8 cellular contexts compared by ENCODE assay signal in the genomic region with DNA sequence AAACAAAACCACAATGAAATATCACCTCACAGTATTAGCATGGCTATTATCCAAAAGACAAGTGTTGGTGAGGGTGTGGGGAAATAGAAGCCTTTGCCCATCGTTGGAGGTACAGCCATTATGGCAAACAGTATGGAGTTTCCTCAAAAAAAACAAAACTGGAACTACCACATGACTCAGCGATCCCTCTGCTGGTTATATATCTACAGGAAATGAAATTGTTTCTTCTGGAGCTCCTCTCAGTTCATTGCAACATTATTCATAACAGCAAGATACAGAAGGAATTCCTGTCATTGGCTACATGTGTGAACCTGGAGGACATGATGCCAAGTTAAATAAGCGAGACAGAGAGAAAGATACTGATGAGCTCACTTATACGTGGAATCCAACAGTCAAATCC. TPM values are rescaled to one million over a fixed set of nuclear protein-coding genes. Genes with fewer than 3 reads are reported as not detected.
A peak's percentile ranks its signal among the peaks of the same experiment; 100 is the strongest.
DNase-seq lines count a peak whose midpoint lies in the region; ATAC-seq and TF ChIP-seq lines count a peak whose summit lies in the region.

No MANE protein-coding gene starts in this region.

- TF ChIP-seq CTCF in CD8-positive, alpha-beta T cell (IDR thresholded peaks at IDR 0.05) = no peak

- H3K9me3 ChIP-seq in MG63 = no peaks in the 10 kb centered on the region
- H3K9me3 ChIP-seq in CD8-positive, alpha-beta T cell (ENCODE audit: low read length) = no peaks in the 10 kb centered on the region

- no peak overlapping the region for H3K18ac ChIP-seq in mesendoderm (ENCODE audit: low read length)

- no peak overlapping the region for H2BK120ac ChIP-seq in mesendoderm (ENCODE audit: low read depth, low read length)

- H3K56ac ChIP-seq in mesendoderm (ENCODE audit: low read length) = no peak overlapping the region

- peaks cover 23% of the 10 kb centered on the region for H3K79me2 ChIP-seq in mesendoderm (ENCODE audit: control insufficient read depth, insufficient read depth, low read length)

- H3K4ac ChIP-seq in mesendoderm (ENCODE audit: low read depth, low read length) = no peak overlapping the region

- H3K36me3 ChIP-seq in MG63 = peaks cover 11% of the 10 kb centered on the region
- peaks cover 3% of the 10 kb centered on the region for H3K36me3 ChIP-seq in mesendoderm (ENCODE audit: control insufficient read depth, insufficient read depth, low read length)
- no peaks in the 10 kb centered on the region for H3K36me3 ChIP-seq in CD8-positive, alpha-beta T cell (ENCODE audit: insufficient read depth, low read length)

- peaks cover 6% of the 10 kb centered on the region for H3K4me1 ChIP-seq in mesendoderm (ENCODE audit: control insufficient read depth, low read depth, low read length)
- peaks cover 22% of the 10 kb centered on the region for H3K4me1 ChIP-seq in CD8-positive, alpha-beta T cell (ENCODE audit: insufficient read depth, low read length)

- H3K27ac ChIP-seq in mesendoderm (ENCODE audit: low read depth, low read length) = no peak overlapping the region
- no peak overlapping the region for H3K27ac ChIP-seq in CD8-positive, alpha-beta T cell (ENCODE audit: low read depth, low read length)

- CTCF ChIA-PET in CD8-positive, alpha-beta T cell (lab: Charles Lee) = no interaction called here

- POLR2A ChIA-PET in activated naive CD8-positive, alpha-beta T cell treated with anti-CD3 and anti-CD28 coated beads, Interleukin-2, amount 10 ng/mL, durations not matched to agents 7 days and 5 days (lab: Charles Lee) = no interaction called here
- POLR2A ChIA-PET in CD8-positive, alpha-beta T cell (lab: Charles Lee) = no interaction called here

- H3K79me1 ChIP-seq in mesendoderm (ENCODE audit: low read length) = peaks cover 9% of the 10 kb centered on the region

- no peak overlapping the region for H2AK5ac ChIP-seq in mesendoderm (ENCODE audit: low read length)

- H3K27ac Mint-ChIP-seq in activated naive CD8-positive, alpha-beta T cell treated with anti-CD3 and anti-CD28 coated beads, Interleukin-2, amount 10 ng/mL, durations not matched to agents 7 days and 5 days = peak overlapping the region; percentile 15
- H3K27ac Mint-ChIP-seq in CD8-positive, alpha-beta T cell = no peak overlapping the region

- H3K4me1 Mint-ChIP-seq in activated naive CD8-positive, alpha-beta T cell treated with anti-CD3 and anti-CD28 coated beads, Interleukin-2, amount 10 ng/mL, durations not matched to agents 7 days and 5 days = peaks cover 15% of the 10 kb centered on the region
- H3K4me1 Mint-ChIP-seq in CD8-positive, alpha-beta T cell (ENCODE audit: low read depth) = peaks cover 24% of the 10 kb centered on the region

- intact Hi-C loops in left colon (cut with DNase I, micrococcal nuclease) = loop anchor here in 1 of 2 donors (5.0 kb wide), 1 partner anchor 184 kb away; no protein-coding TSS in a partner anchor
- intact Hi-C loops in CD8-positive, alpha-beta T cell (cut with DNase I, micrococcal nuclease) = loop anchor here (5.0 kb wide), 3 partner anchors 791 to 1566 kb away; a partner anchor contains a TSS

- DNase-seq in DMS153 treated with DMSO at 0.1 percent for 48 hours (lab: John Stamatoyannopoulos, UW; ENCODE audit: unreplicated experiment) (peak; percentile 22), MG63 (peak; percentile 9), mesendoderm (peak; percentile 31), left colon (no peak)
- DNase-seq in activated naive CD8-positive, alpha-beta T cell treated with anti-CD3 and anti-CD28 coated beads, Interleukin-2, amount 10 ng/mL, durations not matched to agents 7 days and 5 days = no peak
- no peak for DNase-seq in stimulated activated CD4-positive, alpha-beta T cell treated with anti-CD3 and anti-CD28 coated beads, Interleukin-4, amount 100 ng/mL, for 4 hours
- no peak for DNase-seq in CD8-positive, alpha-beta T cell

- no peak overlapping the region for H4K5ac ChIP-seq in mesendoderm (ENCODE audit: low read length)

- peak overlapping the region; percentile 20 for H3K4me3 Mint-ChIP-seq in activated naive CD8-positive, alpha-beta T cell treated with anti-CD3 and anti-CD28 coated beads, Interleukin-2, amount 10 ng/mL, durations not matched to agents 7 days and 5 days
- H3K4me3 Mint-ChIP-seq in CD8-positive, alpha-beta T cell = no peak overlapping the region

- WGBS in mesendoderm (ENCODE audit: extremely low coverage, insufficient coverage, low lambda C conversion rate) = no CpG with 5 or more reads among the region's 4 CpGs

- no peak overlapping the region for H4K8ac ChIP-seq in mesendoderm (ENCODE audit: low read depth, low read length)

- no peak overlapping the region for H3K9ac ChIP-seq in mesendoderm (ENCODE audit: low read length)

- no peaks in the 10 kb centered on the region for H3K27me3 ChIP-seq in MG63
- no peaks in the 10 kb centered on the region for H3K27me3 ChIP-seq in mesendoderm (ENCODE audit: insufficient read depth, low read length, poor library complexity)
- no peaks in the 10 kb centered on the region for H3K27me3 ChIP-seq in CD8-positive, alpha-beta T cell (ENCODE audit: insufficient read depth, low read length)

- H2BK5ac ChIP-seq in mesendoderm (ENCODE audit: low read length) = no peak overlapping the region

- no peak overlapping the region for H3K23ac ChIP-seq in mesendoderm (ENCODE audit: low read length)

- peaks cover 8% of the 10 kb centered on the region for H3K27me3 Mint-ChIP-seq in activated naive CD8-positive, alpha-beta T cell treated with anti-CD3 and anti-CD28 coated beads, Interleukin-2, amount 10 ng/mL, durations not matched to agents 7 days and 5 days
- H3K27me3 Mint-ChIP-seq in CD8-positive, alpha-beta T cell (ENCODE audit: low read depth) = peaks cover 7% of the 10 kb centered on the region

- H3K4me3 ChIP-seq in MG63 (no peak overlapping the region), mesendoderm (ENCODE audit: low read length) (no peak overlapping the region)
- H3K4me3 ChIP-seq in CD8-positive, alpha-beta T cell (ENCODE audit: low read depth, low read length) = no peak overlapping the region

- H2BK15ac ChIP-seq in mesendoderm (replicated peaks; ENCODE audit: low read depth) = no peak overlapping the region

- H3K9me3 Mint-ChIP-seq in activated naive CD8-positive, alpha-beta T cell treated with anti-CD3 and anti-CD28 coated beads, Interleukin-2, amount 10 ng/mL, durations not matched to agents 7 days and 5 days = no peaks in the 10 kb centered on the region
- H3K9me3 Mint-ChIP-seq in CD8-positive, alpha-beta T cell = no peaks in the 10 kb centered on the region

- H3K36me3 Mint-ChIP-seq in activated naive CD8-positive, alpha-beta T cell treated with anti-CD3 and anti-CD28 coated beads, Interleukin-2, amount 10 ng/mL, durations not matched to agents 7 days and 5 days = peaks cover 7% of the 10 kb centered on the region
- peaks cover 14% of the 10 kb centered on the region for H3K36me3 Mint-ChIP-seq in CD8-positive, alpha-beta T cell

- H3K4me2 ChIP-seq in mesendoderm (ENCODE audit: low read length) = no peak overlapping the region

- no peak for ATAC-seq in activated naive CD8-positive, alpha-beta T cell treated with anti-CD3 and anti-CD28 coated beads, Interleukin-2, amount 10 ng/mL, durations not matched to agents 7 days and 5 days (ENCODE audit: low read depth)
- ATAC-seq in HG03025 (IDR thresholded peaks at IDR 0.05; ENCODE audit: low FRiP score, unreplicated experiment) = no peak
- ATAC-seq in left colon = no peak
- ATAC-seq in CD8-positive, alpha-beta T cell = no peak

RNA-seq across cellular contexts. Expression of a gene that starts 2.4 kb away (rescaled TPM):
- total RNA-seq in MG63 (2014; rRNA removed; shearing (Covaris generic); ENCODE audit: low replicate concordance) = 66.8 and 74.6 TPM in 2 replicates
- 10 to 100 TPM; 51.7 to 52.1 TPM for total RNA-seq in activated naive CD8-positive, alpha-beta T cell treated with anti-CD3 and anti-CD28 coated beads, Interleukin-2, amount 10 ng/mL, durations not matched to agents 7 days and 5 days
- 37.4 TPM for polyA plus RNA-seq in mesendoderm (2013, experiment 1 of 2)
- 37.0 TPM for polyA plus RNA-seq in mesendoderm (2013, experiment 2 of 2)
- 10 to 100 TPM; 54.4 to 71.8 TPM for total RNA-seq in left colon
- 10 to 100 TPM; 25.3 to 28.8 TPM for total RNA-seq in CD8-positive, alpha-beta T cell

Comparison
In these comparisons a context has a peak if more than half of its experiments do, and no peak if none do; other contexts are left out.
1. DNase-seq: peak in DMS153 treated with DMSO at 0.1 percent for 48 hours (single experiment), MG63 (single experiment) and mesendoderm (single experiment); none in activated naive CD8-positive, alpha-beta T cell treated with anti-CD3 and anti-CD28 coated beads, Interleukin-2, amount 10 ng/mL, durations not matched to agents 7 days and 5 days (single experiment), left colon (0 of 2), stimulated activated CD4-positive, alpha-beta T cell treated with anti-CD3 and anti-CD28 coated beads, Interleukin-4, amount 100 ng/mL, for 4 hours (0 of 2) and CD8-positive, alpha-beta T cell (0 of 7).